ENCODE assay signal across 28 cellular contexts in the genomic region with DNA sequence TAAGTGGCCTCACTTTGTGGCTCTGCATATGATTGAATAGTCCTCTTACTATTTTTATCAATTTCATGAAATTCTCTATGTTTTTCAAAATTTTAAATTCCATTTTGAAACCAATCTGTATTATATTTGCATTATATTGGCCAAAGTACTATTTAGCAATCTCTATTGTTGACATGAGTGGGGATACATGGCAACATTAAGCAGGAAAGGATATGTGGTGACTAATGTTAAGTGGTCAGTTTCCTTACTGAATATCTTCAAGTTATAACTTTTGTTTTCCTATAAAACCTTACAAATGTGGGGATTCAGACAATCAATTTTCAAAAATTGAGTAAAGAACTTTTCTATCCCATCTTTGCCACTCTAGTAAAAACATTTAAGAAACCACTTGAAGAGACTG.
"Had no signal": no experiment of that assay in that cellular context is flagged by ENCODE, and none has a peak within 500 bp of the region (broad histone marks: within the 10 kb centered on the region; RNA-seq: fewer than 3 reads in every experiment).

No MANE protein-coding gene starts in this region.

- H3K4me3 ChIP-seq: coronary artery, dorsolateral prefrontal cortex, gastrocnemius medialis, mucosa of descending colon, neural progenitor cell, right atrium auricular region, smooth muscle cell, thoracic aorta, tibial nerve, upper lobe of right lung, uterus had no signal

- H3K27ac ChIP-seq: coronary artery, dorsolateral prefrontal cortex, epithelial cell of prostate, gastrocnemius medialis, neural progenitor cell, parathyroid adenoma, right atrium auricular region, thoracic aorta, tibial nerve, upper lobe of right lung, uterus had no signal

- H3K36me3 ChIP-seq: uterus had no signal

- H3K4me1 ChIP-seq: gastrocnemius medialis, neural progenitor cell, parathyroid adenoma, right atrium auricular region, upper lobe of right lung, uterus had no signal

- H3K9me3 ChIP-seq: gastrocnemius medialis, mucosa of descending colon, right atrium auricular region, thoracic aorta, tibial nerve, upper lobe of right lung, uterus had no signal

- H3K27me3 ChIP-seq: dorsolateral prefrontal cortex, gastrocnemius medialis, neural progenitor cell, right atrium auricular region, tibial nerve, upper lobe of right lung, uterus had no signal

- DNase-seq: dorsolateral prefrontal cortex; effector CD4-positive, alpha-beta T cell; foreskin fibroblast; gastrocnemius medialis; head of caudate nucleus; kidney; mesenchymal stem cell; mucosa of descending colon; naive B cell; stimulated activated CD4-positive, alpha-beta T cell treated with anti-CD3 and anti-CD28 coated beads, Interleukin-12 subunit alpha, Interleukin-12 subunit beta, amount 100 ng/mL, for 4 hours; stimulated activated CD4-positive, alpha-beta T cell treated with anti-CD3 and anti-CD28 coated beads, Interleukin-1b, Interleukin-23, amount 100 ng/mL, for 48 hours; stimulated activated CD4-positive, alpha-beta T cell treated with anti-CD3 and anti-CD28 coated beads, Interleukin-4, amount 100 ng/mL, for 24 hours; stimulated activated naive CD8-positive, alpha-beta T cell treated with anti-CD3 and anti-CD28 coated beads, Interleukin-15, Interleukin-2, amounts not matched to agents 100 U/mL and 50 U/mL, for 24 hours; upper lobe of right lung; uterus had no signal

- ATAC-seq: esophagus mucosa; gastrocnemius medialis; left lobe of liver; mucosa of descending colon; natural killer cell treated with Interleukin-12 subunit alpha and Interleukin-12 subunit beta and Interleukin-15 and Interleukin-18, amount 100 ng/mL, for 72 hours; sciatic nerve; stimulated activated memory B cell treated with anti-CD40 and anti-IgM and Interleukin-4, amounts not matched to agents 10 μg/mL and 1 μg/mL and 100 μg/mL, for 72 hours; stimulated activated naive CD8-positive, alpha-beta T cell treated with anti-CD3 and anti-CD28 coated beads, Interleukin-15, Interleukin-2, amounts not matched to agents 100 U/mL and 50 U/mL, for 24 hours; upper lobe of right lung had no signal
